24 cellular contexts compared by ENCODE assay signal in the genomic region with DNA sequence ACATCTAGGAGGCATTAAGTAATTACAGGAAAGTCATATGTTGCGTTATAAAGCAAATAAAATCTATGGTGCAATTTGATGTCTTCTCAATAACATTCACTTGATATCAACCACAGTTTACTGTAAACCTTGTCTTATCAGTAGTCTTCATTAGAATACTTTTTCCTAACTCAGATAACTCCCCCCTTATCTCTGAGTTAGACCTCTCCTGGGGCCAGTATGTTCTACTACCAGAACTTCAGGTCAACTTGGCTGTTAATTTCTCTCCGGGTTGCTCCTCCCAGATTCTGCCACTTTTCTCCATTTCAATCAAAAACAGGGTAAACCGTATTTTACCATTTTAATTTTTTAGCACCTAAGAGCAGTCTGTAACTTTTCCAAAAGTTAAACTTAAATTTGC. TPM values are rescaled to one million over a fixed set of nuclear protein-coding genes. Genes with fewer than 3 reads are reported as not detected.
"Had no signal": no experiment of that assay in that cellular context is flagged by ENCODE, and none has a peak within 500 bp of the region (broad histone marks: within the 10 kb centered on the region; RNA-seq: fewer than 3 reads in every experiment).

No MANE protein-coding gene starts in this region.

- H3K4me1 ChIP-seq: foreskin keratinocyte, prostate gland, spleen had no signal

- ATAC-seq: foreskin keratinocyte; left lung; natural killer cell treated with Interleukin-12 subunit alpha and Interleukin-12 subunit beta and Interleukin-15 and Interleukin-18, amount 100 ng/mL, for 72 hours had no signal

- DNase-seq: activated CD8-positive, alpha-beta memory T cell treated with anti-CD3 and anti-CD28 coated beads for 24 hours; activated CD8-positive, alpha-beta memory T cell treated with anti-CD3 and anti-CD28 coated beads, Interleukin-2, amount 50 U/mL, for 4 hours; activated effector memory CD4-positive, alpha-beta T cell treated with Interleukin-2 at 50 U/mL for 16 hours; activated naive CD8-positive, alpha-beta T cell treated with anti-CD3 and anti-CD28 coated beads, Interleukin-2, amount 50 U/mL, for 24 hours; activated T-cell treated with anti-CD3 and anti-CD28 coated beads, Interleukin-2, amount 50 U/mL, for 24 hours; anterior cingulate cortex; central memory CD4-positive, alpha-beta T cell; dermis blood vessel endothelial cell; effector CD8-positive, alpha-beta T cell; foreskin keratinocyte; kidney glomerular epithelial cell; left lung; ovary; spleen; stimulated activated CD4-positive, alpha-beta T cell treated with anti-CD3 and anti-CD28 coated beads, Interleukin-4, amount 100 ng/mL, for 1 hour; stimulated activated naive CD4-positive, alpha-beta T cell treated with Interleukin-2 at 50 U/mL for 16 hours; upper lobe of left lung had no signal

- H3K9me3 Mint-ChIP-seq: activated naive CD4-positive, alpha-beta T cell treated with anti-CD3 and anti-CD28 coated beads for 36 hours; activated naive CD8-positive, alpha-beta T cell treated with anti-CD3 and anti-CD28 coated beads, Interleukin-2, amount 50 U/mL, for 24 hours; activated T-cell treated with anti-CD3 and anti-CD28 coated beads, Interleukin-2, amount 50 U/mL, for 24 hours; natural killer cell treated with Interleukin-12 subunit alpha and Interleukin-12 subunit beta and Interleukin-15 and Interleukin-18, amount 100 ng/mL, for 72 hours; T-helper 2 cell treated with Interferon-gamma antibody and Interleukin-4, amounts not matched to agents 5 μg/mL and 100 μg/mL, for 36 hours had no signal

- H3K4me3 Mint-ChIP-seq: activated naive CD4-positive, alpha-beta T cell treated with anti-CD3 and anti-CD28 coated beads for 36 hours; activated naive CD8-positive, alpha-beta T cell treated with anti-CD3 and anti-CD28 coated beads, Interleukin-2, amount 50 U/mL, for 24 hours; activated T-cell treated with anti-CD3 and anti-CD28 coated beads, Interleukin-2, amount 50 U/mL, for 24 hours; natural killer cell treated with Interleukin-12 subunit alpha and Interleukin-12 subunit beta and Interleukin-15 and Interleukin-18, amount 100 ng/mL, for 72 hours; T-helper 2 cell treated with Interferon-gamma antibody and Interleukin-4, amounts not matched to agents 5 μg/mL and 100 μg/mL, for 36 hours had no signal

- H3K27ac ChIP-seq: foreskin keratinocyte, left lung, neutrophil, ovary, prostate gland, spleen, thoracic aorta, upper lobe of left lung had no signal

- H3K36me3 ChIP-seq: brain microvascular endothelial cell, left lung, neutrophil, ovary, prostate gland, spleen, thoracic aorta had no signal

- H3K36me3 Mint-ChIP-seq: natural killer cell treated with Interleukin-12 subunit alpha and Interleukin-12 subunit beta and Interleukin-15 and Interleukin-18, amount 100 ng/mL, for 72 hours had no signal

- H3K27me3 ChIP-seq: brain microvascular endothelial cell, left lung, neutrophil, ovary, upper lobe of left lung had no signal

- H3K9me3 ChIP-seq: left lung, neutrophil, ovary, prostate gland, spleen, thoracic aorta, upper lobe of left lung had no signal

- H3K4me3 ChIP-seq: left lung, ovary, prostate gland, spleen, thoracic aorta, upper lobe of left lung had no signal

- H3K27ac Mint-ChIP-seq: activated naive CD4-positive, alpha-beta T cell treated with anti-CD3 and anti-CD28 coated beads for 36 hours; activated T-cell treated with anti-CD3 and anti-CD28 coated beads, Interleukin-2, amount 50 U/mL, for 24 hours; natural killer cell treated with Interleukin-12 subunit alpha and Interleukin-12 subunit beta and Interleukin-15 and Interleukin-18, amount 100 ng/mL, for 72 hours; T-helper 2 cell treated with Interferon-gamma antibody and Interleukin-4, amounts not matched to agents 5 μg/mL and 100 μg/mL, for 36 hours had no signal

RNA-seq across cellular contexts. Expression of gene KDR, which starts 50.0 kb away (rescaled TPM):
- total RNA-seq: activated naive CD4-positive, alpha-beta T cell treated with anti-CD3 and anti-CD28 coated beads for 36 hours; foreskin keratinocyte; natural killer cell treated with Interleukin-12 subunit alpha and Interleukin-12 subunit beta and Interleukin-15 and Interleukin-18, amount 100 ng/mL, for 72 hours had no signal
- polyA plus RNA-seq: foreskin keratinocyte had no signal
